Comparison of ENCODE assay signal across 8 cellular contexts in the genomic region with DNA sequence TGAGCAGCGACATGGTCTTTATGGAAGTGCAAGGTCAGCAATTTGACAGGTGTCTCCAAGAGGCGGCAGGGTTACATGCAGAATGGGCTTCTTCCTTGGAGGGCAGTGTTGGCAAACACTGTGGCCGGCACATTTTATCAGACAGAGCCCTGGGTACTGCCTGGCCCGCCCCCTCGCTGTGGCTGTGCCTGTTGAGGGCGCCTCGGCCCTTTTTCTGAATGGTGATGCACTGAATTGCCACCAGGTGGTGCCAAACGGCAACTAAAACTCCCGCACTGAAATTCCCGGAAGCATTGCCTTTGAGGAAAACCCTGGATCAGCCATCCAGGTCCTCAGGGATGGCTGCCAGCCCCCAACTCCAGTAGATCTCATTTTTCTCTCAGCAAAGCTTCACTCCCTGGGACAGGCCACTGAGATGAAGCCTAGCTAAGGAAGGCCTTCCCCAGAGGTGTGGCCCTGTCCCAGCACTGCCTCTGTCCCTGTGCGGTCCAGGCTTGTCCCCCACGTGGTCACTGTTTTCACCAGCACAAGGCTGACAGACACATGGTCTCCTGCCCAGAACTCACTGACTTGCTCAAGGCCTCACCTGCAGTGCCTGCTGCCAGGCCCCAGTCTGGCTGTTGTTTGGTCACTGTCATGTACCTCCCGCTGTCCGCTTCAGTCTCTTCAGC.
DNase-seq lines count a peak whose midpoint lies in the region; ATAC-seq and TF ChIP-seq lines count a peak whose summit lies in the region.

No MANE protein-coding gene starts in this region.

- H3K27me3 Mint-ChIP-seq in activated CD8-positive, alpha-beta T cell treated with anti-CD3 and anti-CD28 coated beads for 36 hours, result no peaks in the 10 kb centered on the region
- H3K27me3 Mint-ChIP-seq in effector memory CD8-positive, alpha-beta T cell, result no peaks in the 10 kb centered on the region

- CTCF ChIA-PET in activated CD8-positive, alpha-beta T cell treated with anti-CD3 and anti-CD28 coated beads for 36 hours (lab: Charles Lee), result interaction anchor here (0.6 to 5.1 kb wide), 34 partner anchors 9 to 345 kb away, joined by 3 to 80 read pairs (median 4); no protein-coding TSS in a partner anchor

- no peaks in the 10 kb centered on the region for H3K4me1 Mint-ChIP-seq in activated CD8-positive, alpha-beta T cell treated with anti-CD3 and anti-CD28 coated beads for 36 hours (ENCODE audit: low read depth)
- peaks cover 10 to 12% of the 10 kb centered on the region in 2 donors for H3K4me1 Mint-ChIP-seq in effector memory CD8-positive, alpha-beta T cell (ENCODE audit: low read depth in 2 of 2)

- peak; percentile 80 for ATAC-seq in HG03159 (IDR thresholded peaks at IDR 0.05; ENCODE audit: unreplicated experiment)
- ATAC-seq in activated CD8-positive, alpha-beta T cell treated with anti-CD3 and anti-CD28 coated beads for 36 hours, result peak; percentile 92
- peak; percentile 86 for ATAC-seq in effector memory CD8-positive, alpha-beta T cell (replicated peaks)

- H3K4me3 Mint-ChIP-seq in activated CD8-positive, alpha-beta T cell treated with anti-CD3 and anti-CD28 coated beads for 36 hours, result no peak overlapping the region
- H3K4me3 Mint-ChIP-seq in effector memory CD8-positive, alpha-beta T cell, result no peak overlapping the region

- POLR2A ChIA-PET in activated CD8-positive, alpha-beta T cell treated with anti-CD3 and anti-CD28 coated beads for 36 hours (lab: Charles Lee), result interaction anchor here (0.6 to 1.5 kb wide), 2 partner anchors 93 to 231 kb away, joined by 3 to 4 read pairs; no protein-coding TSS in a partner anchor

- no peaks in the 10 kb centered on the region for H3K36me3 Mint-ChIP-seq in activated CD8-positive, alpha-beta T cell treated with anti-CD3 and anti-CD28 coated beads for 36 hours (ENCODE audit: low read depth)
- H3K36me3 Mint-ChIP-seq in effector memory CD8-positive, alpha-beta T cell (ENCODE audit: insufficient read depth), result peaks cover 28% of the 10 kb centered on the region

- TF ChIP-seq CTCF in activated CD8-positive, alpha-beta T cell treated with anti-CD3 and anti-CD28 coated beads for 36 hours (IDR thresholded peaks at IDR 0.05), result peak; percentile 99

- no peaks in the 10 kb centered on the region for H3K9me3 Mint-ChIP-seq in activated CD8-positive, alpha-beta T cell treated with anti-CD3 and anti-CD28 coated beads for 36 hours
- no peaks in the 10 kb centered on the region for H3K9me3 Mint-ChIP-seq in effector memory CD8-positive, alpha-beta T cell

- DNase-seq in ELR (ENCODE audit: low read depth) (peak; percentile 77), NCI-H510A treated with DMSO at 0.1 percent for 48 hours (lab: John Stamatoyannopoulos, UW) (peak; percentile 92), medulla oblongata (ENCODE audit: extremely low spot score) (peak; percentile 82), posterior vena cava (ENCODE audit: low spot score) (no peak)
- peak; percentile 63 for DNase-seq in activated CD8-positive, alpha-beta T cell treated with anti-CD3 and anti-CD28 coated beads for 36 hours
- DNase-seq in effector memory CD8-positive, alpha-beta T cell, result peak; percentile 39 to 52 (median 42)
- peak; percentile 27 for DNase-seq in stimulated activated CD8-positive, alpha-beta memory T cell treated with anti-CD3 and anti-CD28 coated beads, Interleukin-4, amount 100 ng/mL, for 24 hours (ENCODE audit: low read depth)

- H3K27ac Mint-ChIP-seq in activated CD8-positive, alpha-beta T cell treated with anti-CD3 and anti-CD28 coated beads for 36 hours, result peak overlapping the region; percentile 60
- peak overlapping the region in 1 of 2 donors; percentile 66 for H3K27ac Mint-ChIP-seq in effector memory CD8-positive, alpha-beta T cell

- intact Hi-C loops in activated CD8-positive, alpha-beta T cell treated with anti-CD3 and anti-CD28 coated beads for 36 hours (cut with micrococcal nuclease), result loop anchor here (5.0 kb wide), 1 partner anchor 92 kb away; no protein-coding TSS in a partner anchor
- intact Hi-C loops in posterior vena cava (cut with DNase I), result loop anchor here in 1 of 2 donors (5.0 to 10.0 kb wide), 2 partner anchors 119 to 323 kb away; no protein-coding TSS in a partner anchor
